Comparison of ENCODE assay signal across 23 cellular contexts in the genomic region with DNA sequence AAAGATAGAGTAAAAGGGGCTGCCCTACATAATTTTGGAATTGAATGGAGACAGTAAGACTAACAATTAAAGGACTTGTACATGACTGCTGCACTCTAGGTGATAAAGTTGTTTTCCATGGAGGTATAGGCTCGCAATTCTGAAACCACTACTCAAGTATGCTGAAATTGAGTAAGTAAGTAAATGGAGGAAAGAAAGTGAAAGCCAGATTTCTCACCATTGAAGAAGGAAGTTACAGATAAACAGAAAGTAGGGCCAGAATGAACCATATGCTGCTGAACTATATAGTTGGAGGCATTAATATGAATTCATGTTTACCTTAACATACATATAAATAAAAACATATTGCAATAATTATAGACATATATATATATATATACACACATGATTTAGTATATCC.
"Had no signal": no experiment of that assay in that cellular context is flagged by ENCODE, and none has a peak within 500 bp of the region (broad histone marks: within the 10 kb centered on the region; RNA-seq: fewer than 3 reads in every experiment).

No MANE protein-coding gene starts in this region.

- H3K9me3 ChIP-seq: esophagus squamous epithelium, left ventricle myocardium inferior, lower lobe of right lung, thoracic aorta had no signal

- H3K27me3 ChIP-seq: esophagus squamous epithelium, gastroesophageal sphincter, sigmoid colon, stomach had no signal

- H3K36me3 ChIP-seq: esophagus squamous epithelium, gastroesophageal sphincter, left ventricle myocardium inferior, lower lobe of right lung, sigmoid colon, stomach, thoracic aorta had no signal

- H3K4me3 Mint-ChIP-seq: memory B cell, mesothelial cell of epicardium, natural killer cell, neural crest cell had no signal

- H3K27me3 Mint-ChIP-seq: memory B cell had no signal

- H3K4me1 Mint-ChIP-seq: memory B cell, mesothelial cell of epicardium, natural killer cell had no signal

- H3K4me3 ChIP-seq: esophagus squamous epithelium, gastroesophageal sphincter, left ventricle myocardium inferior, lower lobe of right lung, sigmoid colon, skin epidermis, stomach, thoracic aorta had no signal

- H3K27ac Mint-ChIP-seq: memory B cell, mesothelial cell of epicardium, natural killer cell had no signal

- ATAC-seq: gastroesophageal sphincter, left cardiac atrium, lower lobe of right lung, natural killer cell had no signal

- H3K4me1 ChIP-seq: esophagus squamous epithelium, gastroesophageal sphincter, left ventricle myocardium inferior, lower lobe of right lung, sigmoid colon, stomach had no signal

- DNase-seq: dermis blood vessel endothelial cell; esophagus squamous epithelium; foreskin fibroblast; glutamatergic neuron; kidney; left cardiac atrium; left ventricle myocardium inferior; lower lobe of right lung; natural killer cell; posterior cingulate gyrus; sigmoid colon; stimulated activated CD4-positive, alpha-beta T cell treated with anti-CD3 and anti-CD28 coated beads, Interleukin-2, amount 100 ng/mL, for 24 hours; stimulated activated CD4-positive, alpha-beta T cell treated with anti-CD3 and anti-CD28 coated beads, Interleukin-4, amount 100 ng/mL, for 4 hours; stimulated activated naive CD4-positive, alpha-beta T cell; stomach; substantia nigra; trophoblast cell had no signal

- H3K27ac ChIP-seq: esophagus squamous epithelium, gastroesophageal sphincter, left ventricle myocardium inferior, lower lobe of right lung, sigmoid colon, skin epidermis, stomach, thoracic aorta had no signal

- H3K36me3 Mint-ChIP-seq: memory B cell, mesothelial cell of epicardium, natural killer cell had no signal
